Comparison of ENCODE assay signal across 8 cellular contexts in the genomic region with DNA sequence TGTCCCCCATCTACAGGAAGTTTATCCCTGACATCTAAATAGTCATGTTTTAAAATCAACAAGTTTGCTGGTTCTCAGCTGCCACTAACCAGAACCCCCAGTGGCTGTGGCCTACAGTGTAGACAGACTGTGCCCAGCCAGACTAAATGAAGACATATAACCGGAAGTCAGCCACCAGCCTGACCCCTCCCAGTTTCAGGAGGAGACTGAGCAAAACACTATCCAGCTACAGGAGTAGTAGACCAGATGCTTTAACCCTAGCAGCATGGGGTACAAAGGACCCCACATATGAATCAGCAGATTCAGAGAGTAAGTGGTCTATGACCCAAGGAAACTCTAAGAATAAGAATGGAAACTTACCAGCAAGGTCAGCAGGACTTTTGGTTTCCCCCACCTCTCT.
DNase-seq lines count a peak whose midpoint lies in the region; ATAC-seq and TF ChIP-seq lines count a peak whose summit lies in the region.

No MANE protein-coding gene starts in this region.

- no peak for TF ChIP-seq EP300 in sigmoid colon (IDR thresholded peaks at IDR 0.05)

- H3K36me3 ChIP-seq in vagina (no peaks in the 10 kb centered on the region), PC-3 (ENCODE audit: low read depth, low read length) (no peaks in the 10 kb centered on the region), sigmoid colon (no peaks in the 10 kb centered on the region)

- H4K20me1 ChIP-seq in PC-3 (ENCODE audit: low read length) = no peaks in the 10 kb centered on the region

- no peak for TF ChIP-seq POLR2A in vagina (IDR thresholded peaks at IDR 0.05)
- TF ChIP-seq POLR2A in sigmoid colon (IDR thresholded peaks at IDR 0.05) = no peak

- H3K9me3 ChIP-seq in vagina (no peaks in the 10 kb centered on the region), PC-3 (ENCODE audit: low read length) (no peaks in the 10 kb centered on the region), sigmoid colon (no peaks in the 10 kb centered on the region)

- no peak overlapping the region for H3K4me2 ChIP-seq in PC-3 (ENCODE audit: low read length)

- no peaks in the 10 kb centered on the region for H3F3A ChIP-seq in PC-3 (ENCODE audit: low read length, unreplicated experiment)

- ATAC-seq in GM21529 (IDR thresholded peaks at IDR 0.05; ENCODE audit: unreplicated experiment) (peak; percentile 66), GM21367 (IDR thresholded peaks at IDR 0.05; ENCODE audit: unreplicated experiment) (no peak), PC-3 (no peak)

- intact Hi-C loops in vagina (cut with DNase I) = no loop called here
- intact Hi-C loops in PC-3 (cut with micrococcal nuclease) = no loop called here
- intact Hi-C loops in sigmoid colon (cut with DNase I) = no loop called here

- no TSS peak for BruUV-seq in PC-3 (replicated peaks; lab: Mats Ljungman, UMichigan)

- H3K4me1 ChIP-seq in vagina (peaks cover 47% of the 10 kb centered on the region), PC-3 (ENCODE audit: insufficient read depth, low read length) (no peaks in the 10 kb centered on the region), sigmoid colon (peaks cover 0 to 25% (median 14%) of the 10 kb centered on the region in 4 donors)

- TF ChIP-seq CTCF in GM12865 (IDR thresholded peaks at IDR 0.05; ENCODE audit: insufficient read depth, low read depth, low read length, missing control alignments) (no peak), vagina (IDR thresholded peaks at IDR 0.05) (no peak), PC-3 (conservative IDR thresholded peaks at IDR 0.05; ENCODE audit: low read depth, low read length) (no peak), sigmoid colon (IDR thresholded peaks at IDR 0.05) (no peak)

- no peaks in the 10 kb centered on the region for H3K79me2 ChIP-seq in PC-3 (ENCODE audit: low read length)

- H3K27me3 ChIP-seq in vagina = no peaks in the 10 kb centered on the region
- no peaks in the 10 kb centered on the region for H3K27me3 ChIP-seq in PC-3 (ENCODE audit: low read length)
- H3K27me3 ChIP-seq in sigmoid colon = no peaks in the 10 kb centered on the region

- DNase-seq in GM12865 (ENCODE audit: low read depth) (peak; percentile 92), OCI-M1 (lab: John Stamatoyannopoulos, UW) (peak; percentile 17), glomerular visceral epithelial cell (ENCODE audit: extremely low spot score) (peak; percentile 15), vagina (ENCODE audit: extremely low spot score in 2 of 2) (no peak), PC-3 (no peak), sigmoid colon (no peak)

- H3K27ac ChIP-seq in vagina = peak overlapping the region; percentile 64
- H3K27ac ChIP-seq in PC-3 (ENCODE audit: low read length) = no peak overlapping the region
- peak overlapping the region in 2 of 4 donors; percentile 8 to 18 for H3K27ac ChIP-seq in sigmoid colon

- CTCF ChIA-PET in PC-3 (lab: Charles Lee) = no interaction called here

- POLR2A ChIA-PET in PC-3 (lab: Charles Lee; ENCODE audit: unreplicated experiment) = no interaction called here

- H2AFZ ChIP-seq in PC-3 (ENCODE audit: low read length) = no peak overlapping the region

- WGBS in sigmoid colon, 2 donors = 26 to 57% methylated on average over 1 of the region's 1 CpG

- H3K9ac ChIP-seq in PC-3 (ENCODE audit: low read length) = no peak overlapping the region

- H3K4me3 ChIP-seq in GM12865 (ENCODE audit: low read depth, low read length) = no peak overlapping the region
- no peak overlapping the region for H3K4me3 ChIP-seq in vagina
- H3K4me3 ChIP-seq in PC-3 (ENCODE audit: low read length) = no peak overlapping the region
- no peak overlapping the region for H3K4me3 ChIP-seq in sigmoid colon

- H3K9me2 ChIP-seq in PC-3 (replicated peaks; ENCODE audit: low read length) = no peaks in the 10 kb centered on the region

Comparison
In these comparisons a context has a peak if more than half of its experiments do, and no peak if none do; other contexts are left out.
1. DNase-seq: peak in GM12865 (single experiment), OCI-M1 (single experiment) and glomerular visceral epithelial cell (single experiment); none in vagina (0 of 2), PC-3 (single experiment) and sigmoid colon (single experiment).